Comparison of ENCODE assay signal across 8 cellular contexts in genomic region chr6:108562503-108562993, GRCh38. TPM values are rescaled to one million over a fixed set of nuclear protein-coding genes. Genes with fewer than 3 reads are reported as not detected.
DNase-seq lines count a peak whose midpoint lies in the region; ATAC-seq and TF ChIP-seq lines count a peak whose summit lies in the region.

No MANE protein-coding gene starts in this region.

- intact Hi-C loops in ascending aorta (cut with DNase I) = no loop called here

- CTCF ChIA-PET in activated naive CD4-positive, alpha-beta T cell treated with anti-CD3 and anti-CD28 coated beads, Interleukin-2, amount 10 ng/mL, durations not matched to agents 7 days and 5 days (lab: Charles Lee) = interaction anchor here (0.7 kb wide), 1 partner anchor 39 kb away, joined by 3 read pairs; no protein-coding TSS in a partner anchor

- peaks cover 58% of the 10 kb centered on the region for H3K79me2 ChIP-seq in hepatocyte

- 3% methylated on average over 17 of the region's 17 CpGs for WGBS in hepatocyte (ENCODE audit: low lambda C conversion rate, missing lambda C conversion rate)

- peaks cover 57% of the 10 kb centered on the region for H4K20me1 ChIP-seq in hepatocyte (ENCODE audit: insufficient read depth, poor library complexity, severe bottlenecking)

- H3K27ac ChIP-seq in ascending aorta = peak overlapping the region; percentile 98
- H3K27ac ChIP-seq in hepatocyte = peak overlapping the region; percentile 90

- peaks cover 28% of the 10 kb centered on the region for H3K36me3 Mint-ChIP-seq in activated naive CD4-positive, alpha-beta T cell treated with anti-CD3 and anti-CD28 coated beads, Interleukin-2, amount 10 ng/mL, durations not matched to agents 7 days and 5 days

- H2AFZ ChIP-seq in hepatocyte = no peak overlapping the region

- H3K4me1 ChIP-seq in ascending aorta = peaks cover 2 to 30% of the 10 kb centered on the region in 2 donors
- H3K4me1 ChIP-seq in hepatocyte (ENCODE audit: insufficient read depth) = peaks cover 27% of the 10 kb centered on the region

- H3K4me3 ChIP-seq in ascending aorta = peak overlapping the region; percentile 87 to 93
- peak overlapping the region; percentile 75 for H3K4me3 ChIP-seq in hepatocyte

- H3K27me3 ChIP-seq in ascending aorta = no peaks in the 10 kb centered on the region
- no peaks in the 10 kb centered on the region for H3K27me3 ChIP-seq in hepatocyte

- no peak for DNase-seq in activated naive CD4-positive, alpha-beta T cell treated with anti-CD3 and anti-CD28 coated beads, Interleukin-2, amount 10 ng/mL, durations not matched to agents 7 days and 5 days
- no peak for DNase-seq in activated naive CD4-positive, alpha-beta T cell treated with anti-CD3 and anti-CD28 coated beads, Interleukin-2, amount 50 U/mL, for 16 hours
- DNase-seq in NCI-H748 (lab: John Stamatoyannopoulos, UW; ENCODE audit: unreplicated experiment) (peak; percentile 76), ascending aorta (ENCODE audit: low spot score in 2 of 2) (peak; percentile 60 to 84), hepatocyte (ENCODE audit: low spot score) (peak; percentile 87), pons (ENCODE audit: low spot score) (peak; percentile 74), NCI-H2107 (lab: John Stamatoyannopoulos, UW) (no peak)

- peaks cover 51% of the 10 kb centered on the region for H3K4me1 Mint-ChIP-seq in activated naive CD4-positive, alpha-beta T cell treated with anti-CD3 and anti-CD28 coated beads, Interleukin-2, amount 10 ng/mL, durations not matched to agents 7 days and 5 days

- H3K9me2 ChIP-seq in hepatocyte (replicated peaks; ENCODE audit: insufficient read depth) = no peaks in the 10 kb centered on the region

- no peak for ATAC-seq in GM18858 (IDR thresholded peaks at IDR 0.05; ENCODE audit: unreplicated experiment)

- peak overlapping the region; percentile 89 for H3K4me2 ChIP-seq in hepatocyte

- no peak overlapping the region for H3K27ac Mint-ChIP-seq in activated naive CD4-positive, alpha-beta T cell treated with anti-CD3 and anti-CD28 coated beads, Interleukin-2, amount 10 ng/mL, durations not matched to agents 7 days and 5 days

- H3K36me3 ChIP-seq in ascending aorta = peaks cover 6 to 19% of the 10 kb centered on the region in 2 donors
- H3K36me3 ChIP-seq in hepatocyte (replicated peaks; ENCODE audit: insufficient read depth, low read depth) = no peaks in the 10 kb centered on the region

- H3K9me3 Mint-ChIP-seq in activated naive CD4-positive, alpha-beta T cell treated with anti-CD3 and anti-CD28 coated beads, Interleukin-2, amount 10 ng/mL, durations not matched to agents 7 days and 5 days = no peaks in the 10 kb centered on the region

- H3K27me3 Mint-ChIP-seq in activated naive CD4-positive, alpha-beta T cell treated with anti-CD3 and anti-CD28 coated beads, Interleukin-2, amount 10 ng/mL, durations not matched to agents 7 days and 5 days = peaks cover 24% of the 10 kb centered on the region

- H3K9me3 ChIP-seq in ascending aorta = no peaks in the 10 kb centered on the region
- H3K9me3 ChIP-seq in hepatocyte (ENCODE audit: low read depth) = no peaks in the 10 kb centered on the region

- TF ChIP-seq CTCF in ascending aorta (IDR thresholded peaks at IDR 0.05) = no peak
- no peak for TF ChIP-seq CTCF in hepatocyte (IDR thresholded peaks at IDR 0.05; ENCODE audit: poor library complexity)

- H3K4me3 Mint-ChIP-seq in activated naive CD4-positive, alpha-beta T cell treated with anti-CD3 and anti-CD28 coated beads, Interleukin-2, amount 10 ng/mL, durations not matched to agents 7 days and 5 days = peak overlapping the region; percentile 65

RNA-seq across cellular contexts. Expression of gene FOXO3, which starts 1.8 kb away (rescaled TPM):
- total RNA-seq in ascending aorta = 91.5 TPM
- total RNA-seq in hepatocyte = 51.0 and 54.9 TPM in 2 replicates
- 44.6 and 50.1 TPM in 2 replicates for polyA plus RNA-seq in hepatocyte

Comparison
In these comparisons a context has a peak if more than half of its experiments do, and no peak if none do; other contexts are left out.
1. DNase-seq: peak in NCI-H748 (single experiment), ascending aorta (2 of 2), hepatocyte (single experiment) and pons (single experiment); none in activated naive CD4-positive, alpha-beta T cell treated with anti-CD3 and anti-CD28 coated beads, Interleukin-2, amount 10 ng/mL, durations not matched to agents 7 days and 5 days (single experiment), activated naive CD4-positive, alpha-beta T cell treated with anti-CD3 and anti-CD28 coated beads, Interleukin-2, amount 50 U/mL, for 16 hours (single experiment) and NCI-H2107 (single experiment).